30 cellular contexts compared by ENCODE assay signal in the genomic region with DNA sequence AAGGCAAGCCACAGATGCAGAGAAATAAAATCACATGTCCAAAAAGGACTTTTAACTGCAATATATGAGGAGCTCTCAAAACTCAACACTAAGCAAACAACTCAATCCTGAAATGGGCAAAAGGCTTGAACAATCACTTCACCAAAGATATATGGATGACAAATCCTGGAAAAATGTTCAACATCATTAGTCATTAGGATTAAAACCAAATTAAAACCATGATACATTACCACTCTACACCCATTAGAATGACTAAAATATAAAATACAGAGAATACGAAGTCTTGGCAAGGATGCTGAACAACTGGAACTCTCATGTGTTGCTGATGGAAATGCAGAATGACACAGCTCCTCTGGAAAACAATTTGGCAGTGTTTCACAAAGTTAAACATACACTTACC.
DNase-seq lines count a peak whose midpoint lies in the region; FAIRE-seq and TF ChIP-seq lines count a peak whose summit lies in the region.
"Had no signal": no experiment of that assay in that cellular context is flagged by ENCODE, and none has a peak within 500 bp of the region (broad histone marks: within the 10 kb centered on the region; RNA-seq: fewer than 3 reads in every experiment).

No MANE protein-coding gene starts in this region.

- peaks cover 13% of the 10 kb centered on the region for H3K4me1 Mint-ChIP-seq in chondrocyte (ENCODE audit: low read depth)
- H3K4me1 Mint-ChIP-seq: activated naive CD8-positive, alpha-beta T cell treated with anti-CD3 and anti-CD28 coated beads for 36 hours; B cell; CD8-positive, alpha-beta memory T cell; central memory CD8-positive, alpha-beta T cell; T-helper 17 cell had no signal

- CTCF ChIA-PET in HEK293T (lab: Yijun Ruan, JAX): no interaction called here

- TF ChIP-seq CTCF in bronchial epithelial cell (IDR thresholded peaks at IDR 0.05; ENCODE audit: insufficient read depth, low read length, severe bottlenecking) (no peak), chondrocyte (IDR thresholded peaks at IDR 0.05) (no peak)

- POLR2A ChIA-PET in HEK293T (lab: Yijun Ruan, JAX): no interaction called here

- no peak overlapping the region for H3K4me3 ChIP-seq in bronchial epithelial cell (ENCODE audit: low read depth, low read length)
- H3K4me3 ChIP-seq: A549, GM12878, mucosa of descending colon, smooth muscle cell, transverse colon had no signal

- H3K36me3 ChIP-seq in bronchial epithelial cell (ENCODE audit: control insufficient read depth, insufficient read depth, low read length): no peaks in the 10 kb centered on the region
- H3K36me3 ChIP-seq: transverse colon had no signal

- FAIRE-seq in bronchial epithelial cell (lab: Jason Lieb, UNC): no peak
- FAIRE-seq: A549, GM12878 had no signal

- H3K9me3 Mint-ChIP-seq in chondrocyte (ENCODE audit: low read depth): no peaks in the 10 kb centered on the region
- H3K9me3 Mint-ChIP-seq: activated CD8-positive, alpha-beta T cell treated with anti-CD3 and anti-CD28 coated beads for 36 hours; activated naive CD8-positive, alpha-beta T cell treated with anti-CD3 and anti-CD28 coated beads for 36 hours had no signal

- H3K27me3 Mint-ChIP-seq in chondrocyte (ENCODE audit: low read depth): no peaks in the 10 kb centered on the region
- H3K27me3 Mint-ChIP-seq: activated CD8-positive, alpha-beta T cell treated with anti-CD3 and anti-CD28 coated beads for 36 hours; activated naive CD8-positive, alpha-beta T cell treated with anti-CD3 and anti-CD28 coated beads for 36 hours; B cell; central memory CD8-positive, alpha-beta T cell; T-helper 17 cell had no signal

- no peak overlapping the region for H3K4me3 Mint-ChIP-seq in chondrocyte (ENCODE audit: unreplicated experiment)
- H3K4me3 Mint-ChIP-seq: activated CD8-positive, alpha-beta T cell treated with anti-CD3 and anti-CD28 coated beads for 36 hours; activated naive CD8-positive, alpha-beta T cell treated with anti-CD3 and anti-CD28 coated beads for 36 hours; B cell; CD8-positive, alpha-beta memory T cell; central memory CD8-positive, alpha-beta T cell; nephron; T-helper 17 cell had no signal

- no peak overlapping the region for H3K27ac Mint-ChIP-seq in chondrocyte (ENCODE audit: unreplicated experiment)
- H3K27ac Mint-ChIP-seq: activated CD8-positive, alpha-beta T cell treated with anti-CD3 and anti-CD28 coated beads for 36 hours; activated naive CD8-positive, alpha-beta T cell treated with anti-CD3 and anti-CD28 coated beads for 36 hours; B cell; CD8-positive, alpha-beta memory T cell; nephron; T-helper 17 cell had no signal

- peak; percentile 78 for DNase-seq in NCI-H2029 treated with DMSO at 0.1 percent for 48 hours (lab: John Stamatoyannopoulos, UW)
- no peak for DNase-seq in NCI-H2029 (lab: John Stamatoyannopoulos, UW)
- peak; percentile 91 for DNase-seq in LHCN-M2 (ENCODE audit: low read depth)
- peak; percentile 93 for DNase-seq in bronchial epithelial cell (ENCODE audit: low read depth)
- DNase-seq in myocyte (ENCODE audit: low read depth): peak; percentile 32
- DNase-seq in HEK293T (ENCODE audit: extremely low spot score): no peak
- no peak for DNase-seq in HK-2 (ENCODE audit: unreplicated experiment)
- no peak for DNase-seq in chondrocyte (ENCODE audit: low spot score)
- DNase-seq: activated CD4-positive, alpha-beta T cell treated with anti-CD3 and anti-CD28 coated beads for 1 hour; activated CD8-positive, alpha-beta T cell treated with anti-CD3 and anti-CD28 coated beads for 36 hours; activated effector memory CD4-positive, alpha-beta T cell treated with Interleukin-2 at 50 U/mL for 16 hours; activated naive CD8-positive, alpha-beta T cell treated with anti-CD3 and anti-CD28 coated beads for 36 hours; aorta; CD8-positive, alpha-beta memory T cell; dermis blood vessel endothelial cell; kidney; mucosa of descending colon; NCI-H1092; NCI-H1694 treated with DMSO at 0.1 percent for 48 hours; NCI-H748 treated with DMSO at 0.1 percent for 48 hours; SK-N-SH; stimulated activated CD4-positive, alpha-beta T cell treated with anti-CD3 and anti-CD28 coated beads, Interleukin-1b, Interleukin-23, amount 100 ng/mL, for 48 hours; T-helper 17 cell; transverse colon had no signal

- no peaks in the 10 kb centered on the region for H3K36me3 Mint-ChIP-seq in chondrocyte (ENCODE audit: low read depth)
- H3K36me3 Mint-ChIP-seq: activated naive CD8-positive, alpha-beta T cell treated with anti-CD3 and anti-CD28 coated beads for 36 hours; CD8-positive, alpha-beta memory T cell had no signal

- no peaks in the 10 kb centered on the region for H3K27me3 ChIP-seq in bronchial epithelial cell (ENCODE audit: control insufficient read depth, insufficient read depth, low read length)
- H3K27me3 ChIP-seq: transverse colon had no signal

TF ChIP-seq in HEK293T, 16 proteins besides CTCF, POLR2A, EP300 and RAD21:
- TF ChIP-seq, protein P1, sequence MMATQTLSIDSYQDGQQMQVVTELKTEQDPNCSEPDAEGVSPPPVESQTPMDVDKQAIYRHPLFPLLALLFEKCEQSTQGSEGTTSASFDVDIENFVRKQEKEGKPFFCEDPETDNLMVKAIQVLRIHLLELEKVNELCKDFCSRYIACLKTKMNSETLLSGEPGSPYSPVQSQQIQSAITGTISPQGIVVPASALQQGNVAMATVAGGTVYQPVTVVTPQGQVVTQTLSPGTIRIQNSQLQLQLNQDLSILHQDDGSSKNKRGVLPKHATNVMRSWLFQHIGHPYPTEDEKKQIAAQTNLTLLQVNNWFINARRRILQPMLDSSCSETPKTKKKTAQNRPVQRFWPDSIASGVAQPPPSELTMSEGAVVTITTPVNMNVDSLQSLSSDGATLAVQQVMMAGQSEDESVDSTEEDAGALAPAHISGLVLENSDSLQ (IDR thresholded peaks at IDR 0.05): no peak
- no peak for TF ChIP-seq CTBP1 (IDR thresholded peaks at IDR 0.05; ENCODE audit: borderline replicate concordance)
- no peak for TF ChIP-seq ELF4 (IDR thresholded peaks at IDR 0.05)
- no peak for TF ChIP-seq L3MBTL2 (conservative IDR thresholded peaks at IDR 0.05)
- no peak for TF ChIP-seq ARNT (IDR thresholded peaks at IDR 0.05)
- TF ChIP-seq BHLHE40 (IDR thresholded peaks at IDR 0.05; ENCODE audit: borderline replicate concordance): no peak
- no peak for TF ChIP-seq TARDBP (IDR thresholded peaks at IDR 0.05)

Comparison
In these comparisons a context has a peak if more than half of its experiments do, and no peak if none do; other contexts are left out.
1. DNase-seq: peak in NCI-H2029 treated with DMSO at 0.1 percent for 48 hours (single experiment), LHCN-M2 (single experiment), bronchial epithelial cell (single experiment) and myocyte (single experiment); none in NCI-H2029 (single experiment), HEK293T (single experiment), HK-2 (single experiment) and chondrocyte (single experiment).